ENCODE assay signal across 20 cellular contexts in genomic region chr13:66532146-66532545, GRCh38.
DNase-seq lines count a peak whose midpoint lies in the region; ATAC-seq lines count a peak whose summit lies in the region.
"Had no signal": no experiment of that assay in that cellular context is flagged by ENCODE, and none has a peak within 500 bp of the region (broad histone marks: within the 10 kb centered on the region; RNA-seq: fewer than 3 reads in every experiment).

No MANE protein-coding gene starts in this region.

- no peak overlapping the region for H3K4me3 ChIP-seq in BLaER1
- H3K4me3 ChIP-seq in MG63, result no peak overlapping the region
- H3K4me3 ChIP-seq: dorsolateral prefrontal cortex, esophagus muscularis mucosa had no signal

- H3K4me1 ChIP-seq in BLaER1, result peaks cover 13% of the 10 kb centered on the region
- H3K4me1 ChIP-seq: esophagus muscularis mucosa had no signal

- H3K4me1 Mint-ChIP-seq in activated naive CD8-positive, alpha-beta T cell treated with anti-CD3 and anti-CD28 coated beads, Interleukin-2, amount 50 U/mL, for 24 hours, result no peaks in the 10 kb centered on the region
- H3K4me1 Mint-ChIP-seq: activated T-helper 17 cell treated with anti-CD3 and anti-CD28 coated beads, Interleukin-2, amount 50 U/mL, for 72 hours; naive thymus-derived CD4-positive, alpha-beta T cell had no signal

- H3K9me3 Mint-ChIP-seq in activated naive CD8-positive, alpha-beta T cell treated with anti-CD3 and anti-CD28 coated beads, Interleukin-2, amount 50 U/mL, for 24 hours, result peaks cover 5% of the 10 kb centered on the region

- H3K9me3 ChIP-seq in BLaER1 (no peaks in the 10 kb centered on the region), MG63 (no peaks in the 10 kb centered on the region)
- H3K9me3 ChIP-seq: esophagus muscularis mucosa had no signal

- H3K36me3 ChIP-seq in BLaER1 (no peaks in the 10 kb centered on the region), MG63 (no peaks in the 10 kb centered on the region)
- H3K36me3 ChIP-seq: esophagus muscularis mucosa had no signal

- no peaks in the 10 kb centered on the region for H4K20me1 ChIP-seq in BLaER1

- H3K27ac ChIP-seq in BLaER1, result no peak overlapping the region
- H3K27ac ChIP-seq: dorsolateral prefrontal cortex, esophagus muscularis mucosa, HL-60 had no signal

- no peak overlapping the region for H3K9ac ChIP-seq in BLaER1

- H3K27me3 Mint-ChIP-seq in activated naive CD8-positive, alpha-beta T cell treated with anti-CD3 and anti-CD28 coated beads, Interleukin-2, amount 50 U/mL, for 24 hours, result no peaks in the 10 kb centered on the region
- H3K27me3 Mint-ChIP-seq: activated T-helper 17 cell treated with anti-CD3 and anti-CD28 coated beads, Interleukin-2, amount 50 U/mL, for 72 hours; naive thymus-derived CD4-positive, alpha-beta T cell; progenitor cell of endocrine pancreas had no signal

- no peak for ATAC-seq in activated naive CD8-positive, alpha-beta T cell treated with anti-CD3 and anti-CD28 coated beads, Interleukin-2, amount 50 U/mL, for 24 hours
- ATAC-seq: activated T-helper 17 cell treated with anti-CD3 and anti-CD28 coated beads, Interleukin-2, amount 50 U/mL, for 72 hours; naive thymus-derived CD4-positive, alpha-beta T cell; Panc1 had no signal

- H3K27ac Mint-ChIP-seq in activated naive CD8-positive, alpha-beta T cell treated with anti-CD3 and anti-CD28 coated beads, Interleukin-2, amount 50 U/mL, for 24 hours, result no peak overlapping the region
- H3K27ac Mint-ChIP-seq: activated T-helper 17 cell treated with anti-CD3 and anti-CD28 coated beads, Interleukin-2, amount 50 U/mL, for 72 hours; naive thymus-derived CD4-positive, alpha-beta T cell; progenitor cell of endocrine pancreas had no signal

- H3K4me3 Mint-ChIP-seq in activated naive CD8-positive, alpha-beta T cell treated with anti-CD3 and anti-CD28 coated beads, Interleukin-2, amount 50 U/mL, for 24 hours, result no peak overlapping the region
- H3K4me3 Mint-ChIP-seq: activated T-helper 17 cell treated with anti-CD3 and anti-CD28 coated beads, Interleukin-2, amount 50 U/mL, for 72 hours; naive thymus-derived CD4-positive, alpha-beta T cell had no signal

- H3K4me2 ChIP-seq in BLaER1, result peak overlapping the region; percentile 39

- no peaks in the 10 kb centered on the region for H3K36me3 Mint-ChIP-seq in activated naive CD8-positive, alpha-beta T cell treated with anti-CD3 and anti-CD28 coated beads, Interleukin-2, amount 50 U/mL, for 24 hours (ENCODE audit: low read depth)
- H3K36me3 Mint-ChIP-seq: naive thymus-derived CD4-positive, alpha-beta T cell had no signal

- no peaks in the 10 kb centered on the region for H3K27me3 ChIP-seq in BLaER1
- H3K27me3 ChIP-seq in MG63, result no peaks in the 10 kb centered on the region
- H3K27me3 ChIP-seq: dorsolateral prefrontal cortex, esophagus muscularis mucosa had no signal

- peak; percentile 4 for DNase-seq in MG63
- peak; percentile 55 for DNase-seq in astrocyte of the hippocampus (ENCODE audit: low read depth, low spot score)
- DNase-seq in iris pigment epithelial cell (ENCODE audit: low read depth), result peak; percentile 93
- DNase-seq in NCI-H446 treated with DMSO at 0.1 percent for 48 hours (lab: John Stamatoyannopoulos, UW), result no peak
- no peak for DNase-seq in SIG-M5 treated with dmso at 0.1 percent for 504 hours (lab: John Stamatoyannopoulos, UW; ENCODE audit: unreplicated experiment)
- no peak for DNase-seq in activated naive CD8-positive, alpha-beta T cell treated with anti-CD3 and anti-CD28 coated beads, Interleukin-2, amount 50 U/mL, for 24 hours
- no peak for DNase-seq in middle frontal gyrus (ENCODE audit: extremely low spot score, low spot score)
- DNase-seq: AML-193; anterior cingulate cortex; dorsolateral prefrontal cortex; naive thymus-derived CD4-positive, alpha-beta T cell; NCI-H187 treated with DMSO at 0.1 percent for 48 hours; NCI-H524 treated with DMSO at 0.1 percent for 48 hours; stimulated activated naive CD4-positive, alpha-beta T cell treated with Interleukin-2 at 50 U/mL for 16 hours had no signal

Comparison
In these comparisons a context has a peak if more than half of its experiments do, and no peak if none do; other contexts are left out.
1. DNase-seq: peak in MG63 (single experiment), astrocyte of the hippocampus (single experiment) and iris pigment epithelial cell (single experiment); none in NCI-H446 treated with DMSO at 0.1 percent for 48 hours (single experiment), SIG-M5 treated with dmso at 0.1 percent for 504 hours (single experiment), activated naive CD8-positive, alpha-beta T cell treated with anti-CD3 and anti-CD28 coated beads, Interleukin-2, amount 50 U/mL, for 24 hours (single experiment) and middle frontal gyrus (single experiment).